ENCODE assay signal across 1 cellular context in genomic region chr17:82281502-82282238, GRCh38.
TF ChIP-seq lines count a peak whose summit lies in the region.

No MANE protein-coding gene starts in this region.

TF ChIP-seq in HEK293, 187 proteins besides CTCF, POLR2A, EP300 and RAD21 (continued from another document):
- TF ChIP-seq PRDM2 (tag by site-specific recombination; IDR thresholded peaks at IDR 0.05; ENCODE audit: borderline replicate concordance) (peak; percentile 85; the same call in 1 of the 2 replicates), EGR2 (tag by site-specific recombination; IDR thresholded peaks at IDR 0.05; ENCODE audit: low read depth) (peak; percentile 89), ZNF335 (tag by site-specific recombination; conservative IDR thresholded peaks at IDR 0.05) (peak; percentile 47; the same call in 1 of the 2 replicates), ZBTB26 (tag by site-specific recombination; optimal IDR thresholded peaks at IDR 0.05) (peak; percentile 33), ZNF18 (tag by site-specific recombination; IDR thresholded peaks at IDR 0.05) (0 out of 2 replicates have a peak, but pooled peaks have one; percentile 15), ATF2 (tag by site-specific recombination; IDR thresholded peaks at IDR 0.05; ENCODE audit: low read depth) (no peak), PRDM10 (tag by site-specific recombination; IDR thresholded peaks at IDR 0.05) (0 out of 2 replicates have a peak, but pooled peaks have one; percentile 36), SALL2 (tag by site-specific recombination; IDR thresholded peaks at IDR 0.05; ENCODE audit: borderline replicate concordance) (peak; percentile 88; the same call in 1 of the 2 replicates), SCRT2 (tag by site-specific recombination; IDR thresholded peaks at IDR 0.05) (0 out of 2 replicates have a peak, but pooled peaks have one; percentile 18), BCL6B (tag by site-specific recombination; IDR thresholded peaks at IDR 0.05) (peak; percentile 5; the same call in 1 of the 2 replicates), ZNF280D (tag by site-specific recombination; IDR thresholded peaks at IDR 0.05) (no peak)
TF ChIP-seq in HEK293: peak in this region for 20.
